ENCODE assay signal across 8 cellular contexts in the genomic region with DNA sequence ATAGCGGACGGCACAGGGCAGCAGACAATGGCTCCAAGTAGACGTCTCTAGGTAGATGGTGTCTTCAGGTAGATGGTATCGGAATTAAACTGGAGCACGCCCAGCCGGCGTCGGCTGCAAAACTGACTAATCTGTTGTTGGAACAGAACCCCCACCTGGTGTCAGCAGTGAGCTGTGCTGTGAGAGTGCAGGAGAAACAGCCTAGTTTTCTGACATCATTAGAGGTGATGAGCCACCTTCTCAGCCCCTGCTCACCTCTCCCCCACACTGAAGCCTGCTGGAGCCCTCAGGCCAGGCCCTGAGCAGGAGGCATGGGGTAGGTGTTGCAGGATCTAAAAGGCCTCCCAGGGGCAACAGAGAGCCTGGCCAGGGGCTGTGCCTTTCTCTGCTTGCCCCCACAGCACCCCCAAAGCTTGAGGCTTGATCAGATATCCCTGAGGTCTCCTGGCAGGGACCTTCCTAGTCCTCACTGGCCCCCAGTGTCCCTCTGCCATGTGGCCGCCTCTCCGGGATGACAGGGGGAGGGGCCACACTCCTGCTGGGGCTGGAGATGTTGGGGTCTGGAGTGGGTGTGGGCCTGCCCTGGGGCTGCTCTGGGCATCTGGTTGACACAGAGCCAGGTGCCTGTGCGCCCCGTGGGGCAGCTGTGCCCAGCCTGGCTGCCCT. TPM values are rescaled to one million over a fixed set of nuclear protein-coding genes. Genes with fewer than 3 reads are reported as not detected.
DNase-seq lines count a peak whose midpoint lies in the region; ATAC-seq and TF ChIP-seq lines count a peak whose summit lies in the region.

No MANE protein-coding gene starts in this region.

- POLR2A ChIA-PET in CD4-positive, alpha-beta T cell (lab: Charles Lee): interaction anchor here (0.9 to 2.7 kb wide), 4 partner anchors 43 to 284 kb away, joined by 3 to 10 read pairs (median 3); a partner anchor contains a TSS

- no peaks in the 10 kb centered on the region for H3K36me3 ChIP-seq in liver (ENCODE audit: control insufficient read depth in 4 of 4, insufficient read depth in 3 of 4, low read depth in 1 of 4, low read length in 3 of 4)

- H3K4me1 Mint-ChIP-seq in CD4-positive, alpha-beta T cell (ENCODE audit: low read depth): peaks cover 20% of the 10 kb centered on the region
- peaks cover 9 to 11% of the 10 kb centered on the region in 2 donors for H3K4me1 Mint-ChIP-seq in stimulated activated naive B cell treated with anti-CD40 and anti-IgM and Interleukin-4, amounts not matched to agents 10 μg/mL and 1 μg/mL and 100 μg/mL, for 72 hours

- no peaks in the 10 kb centered on the region for H3K27me3 Mint-ChIP-seq in CD4-positive, alpha-beta T cell
- peaks cover 3 to 10% of the 10 kb centered on the region in 2 donors for H3K27me3 Mint-ChIP-seq in stimulated activated naive B cell treated with anti-CD40 and anti-IgM and Interleukin-4, amounts not matched to agents 10 μg/mL and 1 μg/mL and 100 μg/mL, for 72 hours

- peak; percentile 63 for TF ChIP-seq CTCF in CD4-positive, alpha-beta T cell (IDR thresholded peaks at IDR 0.05)
- TF ChIP-seq CTCF in HFF-Myc (IDR thresholded peaks at IDR 0.05; ENCODE audit: low read depth, low read length, missing control alignments) (peak; percentile 49), liver (IDR thresholded peaks at IDR 0.05; ENCODE audit: low read depth, low read length, missing input control) (peak; percentile 28)

- WGBS in liver: 61% methylated on average over 12 of the region's 12 CpGs

- no peak overlapping the region for H3K9ac ChIP-seq in liver (ENCODE audit: low read depth in 1 of 2, low read length in 2 of 2)

- H3K4me1 ChIP-seq in liver (ENCODE audit: control insufficient read depth in 4 of 4, insufficient read depth in 4 of 4, low read length in 3 of 4): peaks cover 2 to 8% (median 4%) of the 10 kb centered on the region in 4 donors

- no peaks in the 10 kb centered on the region for H3K27me3 ChIP-seq in CD4-positive, alpha-beta T cell (ENCODE audit: control insufficient read depth, insufficient read depth, low read length)
- H3K27me3 ChIP-seq in liver (ENCODE audit: control insufficient read depth in 4 of 4, insufficient read depth in 4 of 4, low read length in 3 of 4): peaks cover 0 to 2% (median 0%) of the 10 kb centered on the region in 4 donors

- intact Hi-C loops in CD4-positive, alpha-beta T cell (cut with DNase I, micrococcal nuclease): loop anchor here (1.0 to 5.0 kb wide), 9 partner anchors 41 to 391 kb away; a partner anchor contains a TSS

- DNase-seq in CD4-positive, alpha-beta T cell: peak; percentile 62 to 84 (median 70)
- DNase-seq in HFF-Myc (ENCODE audit: extremely low read depth, low read depth) (no peak), T-helper 1 cell (peak in 4 of 5 donors; percentile 58 to 71 (median 60)), astrocyte of the hippocampus (ENCODE audit: low read depth, low spot score) (peak; percentile 67), mesenteric fat pad (ENCODE audit: low spot score) (no peak)
- DNase-seq in stimulated activated naive B cell treated with anti-CD40 and anti-IgM and Interleukin-4, amounts not matched to agents 10 μg/mL and 1 μg/mL and 100 μg/mL, for 72 hours: no peak

- H3K27ac Mint-ChIP-seq in CD4-positive, alpha-beta T cell: peak overlapping the region; percentile 19
- peak overlapping the region; percentile 25 for H3K27ac Mint-ChIP-seq in stimulated activated naive B cell treated with anti-CD40 and anti-IgM and Interleukin-4, amounts not matched to agents 10 μg/mL and 1 μg/mL and 100 μg/mL, for 72 hours

- H3K4me3 Mint-ChIP-seq in CD4-positive, alpha-beta T cell: no peak overlapping the region
- H3K4me3 Mint-ChIP-seq in stimulated activated naive B cell treated with anti-CD40 and anti-IgM and Interleukin-4, amounts not matched to agents 10 μg/mL and 1 μg/mL and 100 μg/mL, for 72 hours: no peak overlapping the region

- H3K4me3 ChIP-seq in HFF-Myc (replicated peaks; ENCODE audit: low read depth, low read length): no peak overlapping the region
- H3K4me3 ChIP-seq in liver (ENCODE audit: low read depth in 1 of 3, low read length in 3 of 3): no peak overlapping the region

- no peak overlapping the region for H3K27ac ChIP-seq in CD4-positive, alpha-beta T cell (ENCODE audit: low read depth, low read length)
- no peak overlapping the region for H3K27ac ChIP-seq in liver (ENCODE audit: low read depth in 1 of 2, low read length in 2 of 2)

- CTCF ChIA-PET in CD4-positive, alpha-beta T cell (lab: Charles Lee): interaction anchor here (0.9 to 1.5 kb wide), 3 partner anchors 13 to 77 kb away, joined by 3 to 8 read pairs (median 3); a partner anchor contains a TSS

- H3K9me3 Mint-ChIP-seq in CD4-positive, alpha-beta T cell: no peaks in the 10 kb centered on the region
- H3K9me3 Mint-ChIP-seq in stimulated activated naive B cell treated with anti-CD40 and anti-IgM and Interleukin-4, amounts not matched to agents 10 μg/mL and 1 μg/mL and 100 μg/mL, for 72 hours: no peaks in the 10 kb centered on the region

- H3K36me3 Mint-ChIP-seq in CD4-positive, alpha-beta T cell (ENCODE audit: low read depth): no peaks in the 10 kb centered on the region
- H3K36me3 Mint-ChIP-seq in stimulated activated naive B cell treated with anti-CD40 and anti-IgM and Interleukin-4, amounts not matched to agents 10 μg/mL and 1 μg/mL and 100 μg/mL, for 72 hours: peaks cover 0 to 4% of the 10 kb centered on the region in 2 donors

- H3K9me3 ChIP-seq in CD4-positive, alpha-beta T cell (ENCODE audit: control insufficient read depth, low read length): no peaks in the 10 kb centered on the region
- no peaks in the 10 kb centered on the region for H3K9me3 ChIP-seq in liver (ENCODE audit: control insufficient read depth in 4 of 4, low read length in 3 of 4)

- peak; percentile 99 for ATAC-seq in CD4-positive, alpha-beta T cell (ENCODE audit: poor library complexity)
- peak; percentile 98 for ATAC-seq in stimulated activated naive B cell treated with anti-CD40 and anti-IgM and Interleukin-4, amounts not matched to agents 10 μg/mL and 1 μg/mL and 100 μg/mL, for 72 hours (replicated peaks)
- ATAC-seq in GM18520 (IDR thresholded peaks at IDR 0.05; ENCODE audit: unreplicated experiment): no peak

- peak; percentile 66 to 74 for TF ChIP-seq RAD21 in liver (IDR thresholded peaks at IDR 0.05)

TF ChIP-seq in liver, 16 proteins besides CTCF, POLR2A, EP300 and RAD21:
- no peak for TF ChIP-seq FOXA1 (IDR thresholded peaks at IDR 0.05)
- TF ChIP-seq, protein P1, sequence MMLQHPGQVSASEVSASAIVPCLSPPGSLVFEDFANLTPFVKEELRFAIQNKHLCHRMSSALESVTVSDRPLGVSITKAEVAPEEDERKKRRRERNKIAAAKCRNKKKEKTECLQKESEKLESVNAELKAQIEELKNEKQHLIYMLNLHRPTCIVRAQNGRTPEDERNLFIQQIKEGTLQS (IDR thresholded peaks at IDR 0.05): no peak
- TF ChIP-seq HNF4A (conservative IDR thresholded peaks at IDR 0.05): no peak
- TF ChIP-seq, protein P2, sequence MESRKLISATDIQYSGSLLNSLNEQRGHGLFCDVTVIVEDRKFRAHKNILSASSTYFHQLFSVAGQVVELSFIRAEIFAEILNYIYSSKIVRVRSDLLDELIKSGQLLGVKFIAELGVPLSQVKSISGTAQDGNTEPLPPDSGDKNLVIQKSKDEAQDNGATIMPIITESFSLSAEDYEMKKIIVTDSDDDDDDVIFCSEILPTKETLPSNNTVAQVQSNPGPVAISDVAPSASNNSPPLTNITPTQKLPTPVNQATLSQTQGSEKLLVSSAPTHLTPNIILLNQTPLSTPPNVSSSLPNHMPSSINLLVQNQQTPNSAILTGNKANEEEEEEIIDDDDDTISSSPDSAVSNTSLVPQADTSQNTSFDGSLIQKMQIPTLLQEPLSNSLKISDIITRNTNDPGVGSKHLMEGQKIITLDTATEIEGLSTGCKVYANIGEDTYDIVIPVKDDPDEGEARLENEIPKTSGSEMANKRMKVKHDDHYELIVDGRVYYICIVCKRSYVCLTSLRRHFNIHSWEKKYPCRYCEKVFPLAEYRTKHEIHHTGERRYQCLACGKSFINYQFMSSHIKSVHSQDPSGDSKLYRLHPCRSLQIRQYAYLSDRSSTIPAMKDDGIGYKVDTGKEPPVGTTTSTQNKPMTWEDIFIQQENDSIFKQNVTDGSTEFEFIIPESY (IDR thresholded peaks at IDR 0.05): no peak
- no peak for TF ChIP-seq RXRA (IDR thresholded peaks at IDR 0.05)

RNA-seq across cellular contexts. Expression of a gene that starts 6.9 kb away (rescaled TPM):
- total RNA-seq in CD4-positive, alpha-beta T cell: 10 to 100 TPM; 57.7 to 59.6 TPM
- 10 to 100 TPM; 21.3 to 26.6 TPM for total RNA-seq in liver
- 1 to 10 TPM; 3.7 to 9.6 TPM for polyA plus RNA-seq in liver
- total RNA-seq in mesenteric fat pad: 50.8 TPM

RNA-seq across cellular contexts. Expression of a gene that starts 27.0 kb away (rescaled TPM):
- total RNA-seq in CD4-positive, alpha-beta T cell: 1 to 10 TPM; 1.7 to 1.8 TPM
- total RNA-seq in liver (under 1 TPM in 1 of 2 donors, not detected in 1; under 0.01 TPM), mesenteric fat pad (0.13 TPM)
- polyA plus RNA-seq in liver: under 1 TPM in 1 of 2 donors, not detected in 1; 0.01 TPM

RNA-seq across cellular contexts. Expression of a gene that starts 33.4 kb away (rescaled TPM):
- total RNA-seq in CD4-positive, alpha-beta T cell: not detected
- not detected for total RNA-seq in liver
- not detected for polyA plus RNA-seq in liver
- total RNA-seq in mesenteric fat pad: not detected

RNA-seq across cellular contexts. Expression of a gene that starts 43.8 kb away (rescaled TPM):
- under 1 TPM; 0.19 to 0.22 TPM for total RNA-seq in CD4-positive, alpha-beta T cell
- total RNA-seq in liver: 1 to 10 TPM in 1 of 2 donors, under 1 TPM in 1; 0.05 to 1.2 TPM
- under 1 TPM; 0.11 to 0.36 TPM for polyA plus RNA-seq in liver
- 0.10 TPM for total RNA-seq in mesenteric fat pad

RNA-seq across cellular contexts. Expression of a gene that starts 46.0 kb away (rescaled TPM):
- 10 to 100 TPM; 32.9 to 34.0 TPM for total RNA-seq in CD4-positive, alpha-beta T cell
- total RNA-seq in liver (1 to 10 TPM; 6.6 to 8.6 TPM), mesenteric fat pad (10.0 TPM)
- 1 to 10 TPM; 1.3 to 4.0 TPM for polyA plus RNA-seq in liver

Comparison
In these comparisons a context has a peak if more than half of its experiments do, and no peak if none do; other contexts are left out.
1. DNase-seq: peak in CD4-positive, alpha-beta T cell (10 of 10), T-helper 1 cell (4 of 5) and astrocyte of the hippocampus (single experiment); none in HFF-Myc (single experiment), stimulated activated naive B cell treated with anti-CD40 and anti-IgM and Interleukin-4, amounts not matched to agents 10 μg/mL and 1 μg/mL and 100 μg/mL, for 72 hours (single experiment) and mesenteric fat pad (single experiment).
2. Peak in every context shown above with its lines, with median percentiles within 50 percentile points of each other: CTCF ChIP-seq.